ENCODE assay signal across 8 cellular contexts in genomic region chr1:94925561-94926364, GRCh38. TPM values are rescaled to one million over a fixed set of nuclear protein-coding genes. Genes with fewer than 3 reads are reported as not detected.
A peak's percentile ranks its signal among the peaks of the same experiment; 100 is the strongest.
DNase-seq lines count a peak whose midpoint lies in the region; TF ChIP-seq lines count a peak whose summit lies in the region.

No MANE protein-coding gene starts in this region.

- peaks cover 44% of the 10 kb centered on the region for H3K36me3 Mint-ChIP-seq in HFFc6 (ENCODE audit: low read depth)
- H3K36me3 Mint-ChIP-seq in neural crest cell (ENCODE audit: low read depth) = peaks cover 5% of the 10 kb centered on the region

- DNase-seq in G401 (ENCODE audit: low spot score) (peak; percentile 78), HFFc6 (peak; percentile 76), NCI-H226 (peak; percentile 91), head of caudate nucleus (peak; percentile 52 to 90 (median 74)), neural crest cell (ENCODE audit: low read depth, low spot score) (peak; percentile 81), uterus (peak; percentile 79 to 89), OCI-M2 (lab: John Stamatoyannopoulos, UW; ENCODE audit: unreplicated experiment) (no peak)

- no peaks in the 10 kb centered on the region for H3K27me3 ChIP-seq in uterus

- H3K27ac Mint-ChIP-seq in HFFc6 (peak overlapping the region; percentile 92), neural crest cell (ENCODE audit: unreplicated experiment) (peak overlapping the region; percentile 100)

- intact Hi-C loops in head of caudate nucleus (cut with DNase I) (loop anchor here (2.0 to 5.0 kb wide), 2 partner anchors 53 to 117 kb away; no protein-coding TSS in a partner anchor), uterus (cut with DNase I; ENCODE audit: low total_unique reads) (loop anchor here (5.0 to 10.0 kb wide), 3 partner anchors 71 to 117 kb away; no protein-coding TSS in a partner anchor)

- H3K4me3 Mint-ChIP-seq in HFFc6 (peak overlapping the region; percentile 98), neural crest cell (peak overlapping the region; percentile 99)

- peaks cover 0 to 6% of the 10 kb centered on the region in 2 donors for H3K4me1 ChIP-seq in uterus

- in situ Hi-C loops in G401 (cut with HindIII; ENCODE audit: low sequenced_read_pairs) = no loop called here

- TF ChIP-seq POLR2A in uterus (IDR thresholded peaks at IDR 0.05) = peak; percentile 71 to 77

- H3K27ac ChIP-seq in adipose tissue (ENCODE audit: low read depth, low read length) (peak overlapping the region; percentile 85), uterus (peak overlapping the region; percentile 95 to 100)

- H3K9me3 ChIP-seq in uterus = no peaks in the 10 kb centered on the region

- peak overlapping the region; percentile 67 to 91 for H3K4me3 ChIP-seq in uterus

- no peaks in the 10 kb centered on the region; the same call in 1 of the 2 replicates for H3K27me3 Mint-ChIP-seq in HFFc6 (ENCODE audit: insufficient read depth)
- peaks cover 9% of the 10 kb centered on the region for H3K27me3 Mint-ChIP-seq in neural crest cell (ENCODE audit: low read depth)

- no peaks in the 10 kb centered on the region for H3K36me3 ChIP-seq in uterus

- H3K4me1 Mint-ChIP-seq in HFFc6 (ENCODE audit: low read depth) (peaks cover 54% of the 10 kb centered on the region), neural crest cell (peaks cover 82% of the 10 kb centered on the region)

- 1 to 2% (median 2%) methylated on average over 36 of the region's 36 CpGs for WGBS in adipose tissue, 3 donors

- H3K9me3 Mint-ChIP-seq in HFFc6 (no peaks in the 10 kb centered on the region), neural crest cell (no peaks in the 10 kb centered on the region)

- TF ChIP-seq CTCF in HFFc6 (IDR thresholded peaks at IDR 0.05) (no peak), neural crest cell (conservative IDR thresholded peaks at IDR 0.05) (no peak), uterus (IDR thresholded peaks at IDR 0.05) (peak in 2 of 4 experiments; percentile 16 to 31)

RNA-seq across cellular contexts. Expression of gene CNN3, which starts 1.1 kb away (rescaled TPM):
- total RNA-seq in G401 (2014; rRNA removed; shearing (Covaris generic)) = 142 and 206 TPM in 2 replicates
- 100 to 1,000 TPM; 210 to 253 (median 232) TPM for total RNA-seq in HFFc6 (2021; fragmentation: NEBNext Ultra II Directional; extraction: Animal tissue kit (Norgen Biotek cat#: 25700))
- 100 to 1,000 TPM in 2 of 3 donors, 10 to 100 TPM in 1; 38.4 to 151 (median 131) TPM for polyA plus RNA-seq in adipose tissue
- total RNA-seq in neural crest cell (318 and 322 TPM in 2 replicates), uterus (100 to 1,000 TPM; 334 to 604 (median 452) TPM)
